1 cellular context compared by ENCODE assay signal in the genomic region with DNA sequence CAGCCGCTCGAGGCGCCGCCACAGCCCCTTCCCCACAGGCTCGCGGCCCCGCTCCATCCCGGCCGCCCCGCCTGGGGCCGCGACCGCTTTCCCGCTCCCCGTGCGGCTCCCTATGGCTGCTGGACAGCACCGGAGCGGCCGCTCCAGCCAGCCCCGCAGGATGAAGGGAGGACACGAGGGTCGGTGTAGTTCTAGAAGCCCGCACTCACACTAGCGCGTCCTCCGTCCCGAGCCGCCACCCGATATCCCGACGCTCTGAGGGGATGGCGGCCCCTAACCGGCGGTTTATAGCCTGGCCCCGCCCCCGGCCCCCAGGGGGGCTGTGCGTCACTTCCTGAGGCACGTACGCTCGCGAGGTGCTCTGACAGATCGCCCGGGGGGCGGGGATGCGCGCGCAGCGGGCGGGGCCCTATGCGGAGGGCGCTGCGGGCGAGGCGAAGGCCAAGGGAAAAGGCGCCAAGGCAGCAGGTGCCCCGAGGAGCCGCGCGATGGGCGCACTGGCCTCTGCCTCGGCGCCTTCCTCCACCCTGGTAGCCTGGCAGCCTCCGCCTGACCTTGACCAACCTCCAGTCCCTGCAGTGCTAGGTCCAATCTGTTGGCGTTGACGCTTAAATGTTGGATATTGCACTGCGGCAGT.
TF ChIP-seq lines count a peak whose summit lies in the region.

Gene TFRC (minus strand): TSS at position 257 of the 637 bp plus-strand sequence. CDS start 4,991 bp downstream, outside the sequence.

TF ChIP-seq in K562, 482 proteins besides CTCF, POLR2A, EP300 and RAD21 (continued from another document and continues in another):
- peak; percentile 99 for TF ChIP-seq TBP (optimal IDR thresholded peaks at IDR 0.05; ENCODE audit: low read depth, low read length)
- no peak for TF ChIP-seq TCF7 (IDR thresholded peaks at IDR 0.05; ENCODE audit: borderline replicate concordance)
- no peak for TF ChIP-seq MCM2 (IDR thresholded peaks at IDR 0.05; ENCODE audit: low read depth)
- peak; percentile 99 for TF ChIP-seq VEZF1 (CRISPR knock-in tag; IDR thresholded peaks at IDR 0.05)
- TF ChIP-seq, protein P1, sequence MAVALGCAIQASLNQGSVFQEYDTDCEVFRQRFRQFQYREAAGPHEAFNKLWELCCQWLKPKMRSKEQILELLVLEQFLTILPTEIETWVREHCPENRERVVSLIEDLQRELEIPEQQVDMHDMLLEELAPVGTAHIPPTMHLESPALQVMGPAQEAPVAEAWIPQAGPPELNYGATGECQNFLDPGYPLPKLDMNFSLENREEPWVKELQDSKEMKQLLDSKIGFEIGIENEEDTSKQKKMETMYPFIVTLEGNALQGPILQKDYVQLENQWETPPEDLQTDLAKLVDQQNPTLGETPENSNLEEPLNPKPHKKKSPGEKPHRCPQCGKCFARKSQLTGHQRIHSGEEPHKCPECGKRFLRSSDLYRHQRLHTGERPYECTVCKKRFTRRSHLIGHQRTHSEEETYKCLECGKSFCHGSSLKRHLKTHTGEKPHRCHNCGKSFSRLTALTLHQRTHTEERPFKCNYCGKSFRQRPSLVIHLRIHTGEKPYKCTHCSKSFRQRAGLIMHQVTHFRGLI (CRISPR knock-in tag; IDR thresholded peaks at IDR 0.05): no peak
- peak; percentile 96 for TF ChIP-seq HMGN3 (IDR thresholded peaks at IDR 0.05; ENCODE audit: borderline replicate concordance, extremely low read depth, insufficient read length, low read depth, low read length)
- TF ChIP-seq CXXC5 (CRISPR knock-in tag; IDR thresholded peaks at IDR 0.05): peak; percentile 91
- peak; percentile 74; the same call in 1 of the 2 replicates for TF ChIP-seq OTX1 (CRISPR knock-in tag; IDR thresholded peaks at IDR 0.05)
- TF ChIP-seq KDM2B (CRISPR knock-in tag; IDR thresholded peaks at IDR 0.05): no peak
- TF ChIP-seq TAF15 (IDR thresholded peaks at IDR 0.05; ENCODE audit: low read depth, low read length): no peak
- TF ChIP-seq BRD9 (IDR thresholded peaks at IDR 0.05; ENCODE audit: low read depth, partially characterized antibody): no peak
- peak in 1 of 2 experiments; percentile 20; a peak in 1 of 4 replicates for TF ChIP-seq FOXA3 (CRISPR knock-in tag; conservative IDR thresholded peaks at IDR 0.05 in 1 of 2, IDR thresholded peaks at IDR 0.05 in 1 of 2)
- no peak for TF ChIP-seq SMARCA4 (IDR thresholded peaks at IDR 0.05)
- no peak for TF ChIP-seq NFXL1 (CRISPR knock-in tag; IDR thresholded peaks at IDR 0.05)
- no peak for TF ChIP-seq BRF1 (IDR thresholded peaks at IDR 0.05; ENCODE audit: borderline replicate concordance, extremely low read depth, insufficient read length)
- TF ChIP-seq LARP7 (IDR thresholded peaks at IDR 0.05): no peak
- peak; percentile 86 for TF ChIP-seq ZBTB7A (IDR thresholded peaks at IDR 0.05; ENCODE audit: borderline replicate concordance, control insufficient read depth, low read depth, low read length)
- TF ChIP-seq, protein P2, sequence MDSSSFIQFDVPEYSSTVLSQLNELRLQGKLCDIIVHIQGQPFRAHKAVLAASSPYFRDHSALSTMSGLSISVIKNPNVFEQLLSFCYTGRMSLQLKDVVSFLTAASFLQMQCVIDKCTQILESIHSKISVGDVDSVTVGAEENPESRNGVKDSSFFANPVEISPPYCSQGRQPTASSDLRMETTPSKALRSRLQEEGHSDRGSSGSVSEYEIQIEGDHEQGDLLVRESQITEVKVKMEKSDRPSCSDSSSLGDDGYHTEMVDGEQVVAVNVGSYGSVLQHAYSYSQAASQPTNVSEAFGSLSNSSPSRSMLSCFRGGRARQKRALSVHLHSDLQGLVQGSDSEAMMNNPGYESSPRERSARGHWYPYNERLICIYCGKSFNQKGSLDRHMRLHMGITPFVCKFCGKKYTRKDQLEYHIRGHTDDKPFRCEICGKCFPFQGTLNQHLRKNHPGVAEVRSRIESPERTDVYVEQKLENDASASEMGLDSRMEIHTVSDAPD (CRISPR knock-in tag; IDR thresholded peaks at IDR 0.05): no peak
- TF ChIP-seq CHD2 (IDR thresholded peaks at IDR 0.05; ENCODE audit: low read depth, low read length): peak; percentile 96
- TF ChIP-seq SIN3B (IDR thresholded peaks at IDR 0.05; ENCODE audit: low read depth): peak; percentile 38
- TF ChIP-seq, protein P3, sequence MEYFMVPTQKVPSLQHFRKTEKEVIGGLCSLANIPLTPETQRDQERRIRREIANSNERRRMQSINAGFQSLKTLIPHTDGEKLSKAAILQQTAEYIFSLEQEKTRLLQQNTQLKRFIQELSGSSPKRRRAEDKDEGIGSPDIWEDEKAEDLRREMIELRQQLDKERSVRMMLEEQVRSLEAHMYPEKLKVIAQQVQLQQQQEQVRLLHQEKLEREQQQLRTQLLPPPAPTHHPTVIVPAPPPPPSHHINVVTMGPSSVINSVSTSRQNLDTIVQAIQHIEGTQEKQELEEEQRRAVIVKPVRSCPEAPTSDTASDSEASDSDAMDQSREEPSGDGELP (CRISPR knock-in tag; IDR thresholded peaks at IDR 0.05; ENCODE audit: borderline replicate concordance): peak; percentile 87
- peak; percentile 86 for TF ChIP-seq LCOR (CRISPR knock-in tag; IDR thresholded peaks at IDR 0.05)
- peak; percentile 86; the same call in 1 of the 2 replicates for TF ChIP-seq FOXK1 (CRISPR knock-in tag; IDR thresholded peaks at IDR 0.05; ENCODE audit: borderline replicate concordance)
- peak; percentile 20; the same call in 1 of the 2 replicates for TF ChIP-seq RUNX1 (IDR thresholded peaks at IDR 0.05; ENCODE audit: low read depth)
- no peak for TF ChIP-seq FOXM1 (IDR thresholded peaks at IDR 0.05; ENCODE audit: low read depth)
- TF ChIP-seq FOXM1 (CRISPR knock-in tag; IDR thresholded peaks at IDR 0.05; ENCODE audit: low read depth): no peak; the same call in 1 of the 2 replicates
- TF ChIP-seq DIDO1 (tag; IDR thresholded peaks at IDR 0.05; ENCODE audit: low read depth): no peak
- TF ChIP-seq NR1H2 (CRISPR knock-in tag; IDR thresholded peaks at IDR 0.05): no peak; the same call in 1 of the 2 replicates
- TF ChIP-seq, protein P4, sequence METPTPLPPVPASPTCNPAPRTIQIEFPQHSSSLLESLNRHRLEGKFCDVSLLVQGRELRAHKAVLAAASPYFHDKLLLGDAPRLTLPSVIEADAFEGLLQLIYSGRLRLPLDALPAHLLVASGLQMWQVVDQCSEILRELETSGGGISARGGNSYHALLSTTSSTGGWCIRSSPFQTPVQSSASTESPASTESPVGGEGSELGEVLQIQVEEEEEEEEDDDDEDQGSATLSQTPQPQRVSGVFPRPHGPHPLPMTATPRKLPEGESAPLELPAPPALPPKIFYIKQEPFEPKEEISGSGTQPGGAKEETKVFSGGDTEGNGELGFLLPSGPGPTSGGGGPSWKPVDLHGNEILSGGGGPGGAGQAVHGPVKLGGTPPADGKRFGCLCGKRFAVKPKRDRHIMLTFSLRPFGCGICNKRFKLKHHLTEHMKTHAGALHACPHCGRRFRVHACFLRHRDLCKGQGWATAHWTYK (CRISPR knock-in tag; IDR thresholded peaks at IDR 0.05): peak; percentile 68; the same call in 1 of the 2 replicates
- TF ChIP-seq, protein P5, sequence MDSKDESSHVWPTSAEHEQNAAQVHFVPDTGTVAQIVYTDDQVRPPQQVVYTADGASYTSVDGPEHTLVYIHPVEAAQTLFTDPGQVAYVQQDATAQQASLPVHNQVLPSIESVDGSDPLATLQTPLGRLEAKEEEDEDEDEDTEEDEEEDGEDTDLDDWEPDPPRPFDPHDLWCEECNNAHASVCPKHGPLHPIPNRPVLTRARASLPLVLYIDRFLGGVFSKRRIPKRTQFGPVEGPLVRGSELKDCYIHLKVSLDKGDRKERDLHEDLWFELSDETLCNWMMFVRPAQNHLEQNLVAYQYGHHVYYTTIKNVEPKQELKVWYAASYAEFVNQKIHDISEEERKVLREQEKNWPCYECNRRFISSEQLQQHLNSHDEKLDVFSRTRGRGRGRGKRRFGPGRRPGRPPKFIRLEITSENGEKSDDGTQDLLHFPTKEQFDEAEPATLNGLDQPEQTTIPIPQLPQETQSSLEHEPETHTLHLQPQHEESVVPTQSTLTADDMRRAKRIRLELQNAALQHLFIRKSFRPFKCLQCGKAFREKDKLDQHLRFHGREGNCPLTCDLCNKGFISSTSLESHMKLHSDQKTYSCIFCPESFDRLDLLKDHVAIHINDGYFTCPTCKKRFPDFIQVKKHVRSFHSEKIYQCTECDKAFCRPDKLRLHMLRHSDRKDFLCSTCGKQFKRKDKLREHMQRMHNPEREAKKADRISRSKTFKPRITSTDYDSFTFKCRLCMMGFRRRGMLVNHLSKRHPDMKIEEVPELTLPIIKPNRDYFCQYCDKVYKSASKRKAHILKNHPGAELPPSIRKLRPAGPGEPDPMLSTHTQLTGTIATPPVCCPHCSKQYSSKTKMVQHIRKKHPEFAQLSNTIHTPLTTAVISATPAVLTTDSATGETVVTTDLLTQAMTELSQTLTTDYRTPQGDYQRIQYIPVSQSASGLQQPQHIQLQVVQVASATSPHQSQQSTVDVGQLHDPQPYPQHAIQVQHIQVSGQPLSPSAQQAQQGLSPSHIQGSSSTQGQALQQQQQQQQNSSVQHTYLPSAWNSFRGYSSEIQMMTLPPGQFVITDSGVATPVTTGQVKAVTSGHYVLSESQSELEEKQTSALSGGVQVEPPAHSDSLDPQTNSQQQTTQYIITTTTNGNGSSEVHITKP (IDR thresholded peaks at IDR 0.05; ENCODE audit: partially characterized antibody): peak; percentile 40
- 0 out of 2 replicates have a peak, but pooled peaks have one; percentile 79 for TF ChIP-seq ZNF124 (CRISPR knock-in tag; IDR thresholded peaks at IDR 0.05)
- 0 out of 2 replicates have a peak, but pooled peaks have one; percentile 38 for TF ChIP-seq JUN (IDR thresholded peaks at IDR 0.05; ENCODE audit: borderline replicate concordance, low read depth, low read length)
- TF ChIP-seq JUN (CRISPR knock-in tag; IDR thresholded peaks at IDR 0.05; ENCODE audit: borderline replicate concordance): no peak
- no peak for TF ChIP-seq BDP1 (IDR thresholded peaks at IDR 0.05; ENCODE audit: insufficient read depth, insufficient read length)
- TF ChIP-seq ETV5 (CRISPR knock-in tag; IDR thresholded peaks at IDR 0.05; ENCODE audit: low read depth): peak; percentile 87; the same call in 1 of the 2 replicates
- TF ChIP-seq ZNF699 (CRISPR knock-in tag; IDR thresholded peaks at IDR 0.05; ENCODE audit: insufficient replicate concordance): no peak
- peak; percentile 87 for TF ChIP-seq E2F3 (CRISPR knock-in tag; IDR thresholded peaks at IDR 0.05)
- TF ChIP-seq, protein P6, sequence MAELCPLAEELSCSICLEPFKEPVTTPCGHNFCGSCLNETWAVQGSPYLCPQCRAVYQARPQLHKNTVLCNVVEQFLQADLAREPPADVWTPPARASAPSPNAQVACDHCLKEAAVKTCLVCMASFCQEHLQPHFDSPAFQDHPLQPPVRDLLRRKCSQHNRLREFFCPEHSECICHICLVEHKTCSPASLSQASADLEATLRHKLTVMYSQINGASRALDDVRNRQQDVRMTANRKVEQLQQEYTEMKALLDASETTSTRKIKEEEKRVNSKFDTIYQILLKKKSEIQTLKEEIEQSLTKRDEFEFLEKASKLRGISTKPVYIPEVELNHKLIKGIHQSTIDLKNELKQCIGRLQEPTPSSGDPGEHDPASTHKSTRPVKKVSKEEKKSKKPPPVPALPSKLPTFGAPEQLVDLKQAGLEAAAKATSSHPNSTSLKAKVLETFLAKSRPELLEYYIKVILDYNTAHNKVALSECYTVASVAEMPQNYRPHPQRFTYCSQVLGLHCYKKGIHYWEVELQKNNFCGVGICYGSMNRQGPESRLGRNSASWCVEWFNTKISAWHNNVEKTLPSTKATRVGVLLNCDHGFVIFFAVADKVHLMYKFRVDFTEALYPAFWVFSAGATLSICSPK (IDR thresholded peaks at IDR 0.05; ENCODE audit: borderline replicate concordance): no peak
- TF ChIP-seq, protein P7, sequence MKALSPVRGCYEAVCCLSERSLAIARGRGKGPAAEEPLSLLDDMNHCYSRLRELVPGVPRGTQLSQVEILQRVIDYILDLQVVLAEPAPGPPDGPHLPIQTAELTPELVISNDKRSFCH (CRISPR knock-in tag; IDR thresholded peaks at IDR 0.05): no peak
- TF ChIP-seq, protein P7 (tag; IDR thresholded peaks at IDR 0.05): peak; percentile 60; the same call in 1 of the 2 replicates
- TF ChIP-seq ZNF511 (CRISPR knock-in tag; IDR thresholded peaks at IDR 0.05): peak; percentile 73; the same call in 1 of the 2 replicates
- TF ChIP-seq, protein P8, sequence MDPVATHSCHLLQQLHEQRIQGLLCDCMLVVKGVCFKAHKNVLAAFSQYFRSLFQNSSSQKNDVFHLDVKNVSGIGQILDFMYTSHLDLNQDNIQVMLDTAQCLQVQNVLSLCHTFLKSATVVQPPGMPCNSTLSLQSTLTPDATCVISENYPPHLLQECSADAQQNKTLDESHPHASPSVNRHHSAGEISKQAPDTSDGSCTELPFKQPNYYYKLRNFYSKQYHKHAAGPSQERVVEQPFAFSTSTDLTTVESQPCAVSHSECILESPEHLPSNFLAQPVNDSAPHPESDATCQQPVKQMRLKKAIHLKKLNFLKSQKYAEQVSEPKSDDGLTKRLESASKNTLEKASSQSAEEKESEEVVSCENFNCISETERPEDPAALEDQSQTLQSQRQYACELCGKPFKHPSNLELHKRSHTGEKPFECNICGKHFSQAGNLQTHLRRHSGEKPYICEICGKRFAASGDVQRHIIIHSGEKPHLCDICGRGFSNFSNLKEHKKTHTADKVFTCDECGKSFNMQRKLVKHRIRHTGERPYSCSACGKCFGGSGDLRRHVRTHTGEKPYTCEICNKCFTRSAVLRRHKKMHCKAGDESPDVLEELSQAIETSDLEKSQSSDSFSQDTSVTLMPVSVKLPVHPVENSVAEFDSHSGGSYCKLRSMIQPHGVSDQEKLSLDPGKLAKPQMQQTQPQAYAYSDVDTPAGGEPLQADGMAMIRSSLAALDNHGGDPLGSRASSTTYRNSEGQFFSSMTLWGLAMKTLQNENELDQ (CRISPR knock-in tag; IDR thresholded peaks at IDR 0.05; ENCODE audit: borderline replicate concordance): peak; percentile 27; the same call in 1 of the 2 replicates
- no peak for TF ChIP-seq CEBPB (tag; IDR thresholded peaks at IDR 0.05)
- TF ChIP-seq KDM5B (IDR thresholded peaks at IDR 0.05; ENCODE audit: insufficient replicate concordance, low read depth, low read length): peak; percentile 99
- peak; percentile 24; the same call in 1 of the 2 replicates for TF ChIP-seq FOSL1 (tag; conservative IDR thresholded peaks at IDR 0.05)
- TF ChIP-seq ZNF316 (IDR thresholded peaks at IDR 0.05): no peak
- TF ChIP-seq GATA2 (CRISPR knock-in tag; IDR thresholded peaks at IDR 0.05): no peak
- TF ChIP-seq CBX5 (IDR thresholded peaks at IDR 0.05; ENCODE audit: borderline replicate concordance, low read depth): no peak
- TF ChIP-seq ZFX (CRISPR knock-in tag; IDR thresholded peaks at IDR 0.05): peak; percentile 76
